In genomic region chr7:55485501-55486171, GRCh38 we compare ENCODE assay signal across 1 cellular context.
TF ChIP-seq lines count a peak whose summit lies in the region.

No MANE protein-coding gene starts in this region.

TF ChIP-seq in WTC11, 78 proteins besides CTCF, POLR2A, EP300 and RAD21 (continued from another document):
- TF ChIP-seq ZNF425 (CRISPR knock-in tag; conservative IDR thresholded peaks at IDR 0.05): no peak
- TF ChIP-seq ZNF317 (CRISPR knock-in tag; IDR thresholded peaks at IDR 0.05; ENCODE audit: borderline replicate concordance, low read depth): no peak
- no peak for TF ChIP-seq ARID4B (CRISPR knock-in tag; IDR thresholded peaks at IDR 0.05; ENCODE audit: borderline replicate concordance)
- no peak for TF ChIP-seq FOXK1 (CRISPR knock-in tag; IDR thresholded peaks at IDR 0.05)
- no peak for TF ChIP-seq E2F5 (CRISPR knock-in tag; IDR thresholded peaks at IDR 0.05)
- TF ChIP-seq ZNF121 (CRISPR knock-in tag; IDR thresholded peaks at IDR 0.05): no peak
- no peak for TF ChIP-seq ZNF138 (CRISPR knock-in tag; conservative IDR thresholded peaks at IDR 0.05)
